Comparison of ENCODE assay signal across 9 cellular contexts in the genomic region with DNA sequence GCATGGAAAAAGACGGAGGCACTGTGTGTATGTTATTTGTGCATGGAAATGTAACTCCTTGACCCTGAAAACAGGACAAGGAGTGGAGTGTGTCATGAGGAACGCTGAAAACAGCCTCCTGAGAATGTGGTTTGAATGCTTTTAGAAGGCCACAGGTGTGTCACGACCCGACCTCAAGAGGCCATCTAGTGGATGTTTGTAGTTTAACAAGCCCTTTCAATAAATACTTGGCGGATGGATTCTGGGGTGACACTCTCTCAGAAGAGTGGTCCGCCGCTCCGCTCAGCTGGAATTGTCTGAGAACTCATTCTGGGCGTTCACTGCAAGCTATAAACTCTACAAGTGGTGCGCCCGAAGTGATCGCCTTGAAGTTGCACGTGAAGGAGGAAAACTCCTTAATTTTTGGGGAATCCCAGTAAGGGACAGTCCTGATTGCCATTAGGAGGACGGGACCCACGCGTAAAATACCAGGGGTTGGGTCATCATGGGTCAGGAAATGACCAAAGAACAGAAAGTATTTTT. TPM values are rescaled to one million over a fixed set of nuclear protein-coding genes. Genes with fewer than 3 reads are reported as not detected.
DNase-seq lines count a peak whose midpoint lies in the region; ATAC-seq lines count a peak whose summit lies in the region.
"Not testable (repeated sequence)": the region's sequence is repeated elsewhere in the genome, so short reads cannot be mapped to it uniquely, and the experiment has no call there.
"Had no signal": no experiment of that assay in that cellular context is flagged by ENCODE, and none has a peak within 500 bp of the region (broad histone marks: within the 10 kb centered on the region; RNA-seq: fewer than 3 reads in every experiment).

No MANE protein-coding gene starts in this region.

- H3K9me3 Mint-ChIP-seq in CD8-positive, alpha-beta memory T cell; activated CD8-positive, alpha-beta T cell treated with anti-CD3 and anti-CD28 coated beads, Interleukin-2, amount 10 ng/mL, durations not matched to agents 7 days and 5 days (ENCODE audit: insufficient read depth): not testable (repeated sequence)

- DNase-seq in CD8-positive, alpha-beta memory T cell = peak; percentile 9 to 67 (median 49)
- peak; percentile 39 for DNase-seq in NCI-H69 (lab: John Stamatoyannopoulos, UW)
- DNase-seq in activated CD8-positive, alpha-beta T cell treated with anti-CD3 and anti-CD28 coated beads, Interleukin-2, amount 10 ng/mL, durations not matched to agents 7 days and 5 days = peak; percentile 65
- DNase-seq in ecto neural progenitor cell (ENCODE audit: low spot score) = peak; percentile 61
- peak; percentile 30 to 38 for DNase-seq in left colon
- peak; percentile 7 for DNase-seq in stimulated activated CD4-positive, alpha-beta T cell treated with anti-CD3 and anti-CD28 coated beads, Interleukin-12 subunit alpha, Interleukin-12 subunit beta, amount 100 ng/mL, for 4 hours

- H3K4me1 Mint-ChIP-seq in CD8-positive, alpha-beta memory T cell = peaks cover 10 to 21% (median 12%) of the 10 kb centered on the region in 3 donors
- peaks cover 18% of the 10 kb centered on the region for H3K4me1 Mint-ChIP-seq in activated CD8-positive, alpha-beta T cell treated with anti-CD3 and anti-CD28 coated beads, Interleukin-2, amount 10 ng/mL, durations not matched to agents 7 days and 5 days (ENCODE audit: low read depth)

- not testable (repeated sequence) for H3K27ac ChIP-seq in CD8-positive, alpha-beta memory T cell (ENCODE audit: low read depth, low read length)

- H3K36me3 Mint-ChIP-seq in CD8-positive, alpha-beta memory T cell; activated CD8-positive, alpha-beta T cell treated with anti-CD3 and anti-CD28 coated beads, Interleukin-2, amount 10 ng/mL, durations not matched to agents 7 days and 5 days (ENCODE audit: low read depth): not testable (repeated sequence)

- peak overlapping the region in 5 of 8 donors; percentile 0 to 68 (median 31) for H3K27ac Mint-ChIP-seq in CD8-positive, alpha-beta memory T cell
- H3K27ac Mint-ChIP-seq in activated CD8-positive, alpha-beta T cell treated with anti-CD3 and anti-CD28 coated beads, Interleukin-2, amount 10 ng/mL, durations not matched to agents 7 days and 5 days = not testable (repeated sequence)

- not testable (repeated sequence) for H3K36me3 ChIP-seq in CD8-positive, alpha-beta memory T cell (ENCODE audit: insufficient read depth, low read length)

- not testable (repeated sequence) for H3K27me3 ChIP-seq in CD8-positive, alpha-beta memory T cell (ENCODE audit: insufficient read depth, low read length, poor library complexity, severe bottlenecking)

- not testable (repeated sequence) for H3K4me1 ChIP-seq in CD8-positive, alpha-beta memory T cell (ENCODE audit: insufficient read depth, low read length)

- intact Hi-C loops in left colon (cut with DNase I, micrococcal nuclease) = not testable (repeated sequence)

- H3K27me3 Mint-ChIP-seq in CD8-positive, alpha-beta memory T cell = peaks cover 18 to 31% of the 10 kb centered on the region in 2 donors
- peaks cover 26% of the 10 kb centered on the region for H3K27me3 Mint-ChIP-seq in activated CD8-positive, alpha-beta T cell treated with anti-CD3 and anti-CD28 coated beads, Interleukin-2, amount 10 ng/mL, durations not matched to agents 7 days and 5 days (ENCODE audit: low read depth)

- peak overlapping the region; percentile 53 to 90 (median 86) for H3K4me3 Mint-ChIP-seq in CD8-positive, alpha-beta memory T cell
- peak overlapping the region; percentile 78 for H3K4me3 Mint-ChIP-seq in activated CD8-positive, alpha-beta T cell treated with anti-CD3 and anti-CD28 coated beads, Interleukin-2, amount 10 ng/mL, durations not matched to agents 7 days and 5 days

- POLR2A ChIA-PET in CD8-positive, alpha-beta memory T cell (lab: Charles Lee) = interaction anchor here (1.0 to 1.4 kb wide), 2 partner anchors 117 to 202 kb away, joined by 3 to 4 read pairs; partner anchors contain the start of gene SH3GLB1
- POLR2A ChIA-PET in activated CD8-positive, alpha-beta T cell treated with anti-CD3 and anti-CD28 coated beads, Interleukin-2, amount 10 ng/mL, durations not matched to agents 7 days and 5 days (lab: Charles Lee) = interaction anchor here (0.6 kb wide), 1 partner anchor 106 kb away, joined by 4 read pairs; the partner anchor contains the start of gene ODF2L

- ATAC-seq in GM19351 (IDR thresholded peaks at IDR 0.05; ENCODE audit: unreplicated experiment) = peak; percentile 81
- peak; percentile 79 for ATAC-seq in HG03159 (IDR thresholded peaks at IDR 0.05; ENCODE audit: unreplicated experiment)
- peak; percentile 84 for ATAC-seq in activated CD8-positive, alpha-beta T cell treated with anti-CD3 and anti-CD28 coated beads, Interleukin-2, amount 10 ng/mL, durations not matched to agents 7 days and 5 days
- peak; percentile 60 for ATAC-seq in left colon

- not testable (repeated sequence) for H3K9me3 ChIP-seq in CD8-positive, alpha-beta memory T cell (ENCODE audit: low read length)

- CTCF ChIA-PET in CD8-positive, alpha-beta memory T cell (lab: Charles Lee) = interaction anchor here (0.6 to 2.7 kb wide), 21 partner anchors 12 to 583 kb away, joined by 3 to 28 read pairs (median 4); partner anchors contain the start of genes CLCA1, ODF2L and SH3GLB1
- CTCF ChIA-PET in activated CD8-positive, alpha-beta T cell treated with anti-CD3 and anti-CD28 coated beads, Interleukin-2, amount 10 ng/mL, durations not matched to agents 7 days and 5 days (lab: Charles Lee) = interaction anchor here (0.8 to 5.4 kb wide), 22 partner anchors 8 to 583 kb away, joined by 3 to 38 read pairs (median 4); partner anchors contain the start of genes ODF2L and SH3GLB1

- peak overlapping the region; percentile 45 for H3K4me3 ChIP-seq in CD8-positive, alpha-beta memory T cell (ENCODE audit: low read length)

RNA-seq across cellular contexts. Expression of gene CLCA1, which starts 33.5 kb away (rescaled TPM):
- total RNA-seq in CD8-positive, alpha-beta memory T cell = not detected
- not detected for polyA plus RNA-seq in CD8-positive, alpha-beta memory T cell
- total RNA-seq in activated CD8-positive, alpha-beta T cell treated with anti-CD3 and anti-CD28 coated beads, Interleukin-2, amount 10 ng/mL, durations not matched to agents 7 days and 5 days = not detected
- total RNA-seq in left colon = 100 to 1,000 TPM; 848 to 970 TPM
- total RNA-seq: temporal lobe had no signal

RNA-seq across cellular contexts. Expression of gene CLCA4, which starts 44.7 kb away (rescaled TPM):
- not detected for total RNA-seq in CD8-positive, alpha-beta memory T cell
- not detected for polyA plus RNA-seq in CD8-positive, alpha-beta memory T cell
- total RNA-seq in activated CD8-positive, alpha-beta T cell treated with anti-CD3 and anti-CD28 coated beads, Interleukin-2, amount 10 ng/mL, durations not matched to agents 7 days and 5 days = not detected
- total RNA-seq in left colon = 1,000 to 10,000 TPM; 1,175 to 1,664 TPM
- total RNA-seq: temporal lobe had no signal

Comparison
In these comparisons a context has a peak if more than half of its experiments do, and no peak if none do; other contexts are left out.
1. DNase-seq: peak in every context shown above with its lines; median percentile 65 in activated CD8-positive, alpha-beta T cell treated with anti-CD3 and anti-CD28 coated beads, Interleukin-2, amount 10 ng/mL, durations not matched to agents 7 days and 5 days; 61 in ecto neural progenitor cell; 49 in CD8-positive, alpha-beta memory T cell; 39 in NCI-H69; 34 in left colon; 7 in stimulated activated CD4-positive, alpha-beta T cell treated with anti-CD3 and anti-CD28 coated beads, Interleukin-12 subunit alpha, Interleukin-12 subunit beta, amount 100 ng/mL, for 4 hours.
2. RNA of gene CLCA1, which starts 33.5 kb away (total RNA-seq): 848 to 970 TPM in left colon; not detected in CD8-positive, alpha-beta memory T cell and not detected in activated CD8-positive, alpha-beta T cell treated with anti-CD3 and anti-CD28 coated beads, Interleukin-2, amount 10 ng/mL, durations not matched to agents 7 days and 5 days; every median in the first group is over 100 times any median in the second.
3. RNA of gene CLCA4, which starts 44.7 kb away (total RNA-seq): 1,175 to 1,664 TPM in left colon; not detected in CD8-positive, alpha-beta memory T cell and not detected in activated CD8-positive, alpha-beta T cell treated with anti-CD3 and anti-CD28 coated beads, Interleukin-2, amount 10 ng/mL, durations not matched to agents 7 days and 5 days; every median in the first group is over 1,000 times any median in the second.
4. Peak in every context shown above with its lines, with median percentiles within 50 percentile points of each other: ATAC-seq.